ENCODE assay signal across 21 cellular contexts in genomic region chr19:41967056-41967783, GRCh38. TPM values are rescaled to one million over a fixed set of nuclear protein-coding genes. Genes with fewer than 3 reads are reported as not detected.
"Had no signal": no experiment of that assay in that cellular context is flagged by ENCODE, and none has a peak within 500 bp of the region (broad histone marks: within the 10 kb centered on the region; RNA-seq: fewer than 3 reads in every experiment).

No MANE protein-coding gene starts in this region.

- H3K27me3 Mint-ChIP-seq: activated CD4-positive, alpha-beta memory T cell treated with anti-CD3 and anti-CD28 coated beads, Interleukin-2, amount 10 ng/mL, durations not matched to agents 7 days and 5 days; activated CD8-positive, alpha-beta memory T cell treated with anti-CD3 and anti-CD28 coated beads, Interleukin-2, amount 10 ng/mL, durations not matched to agents 7 days and 5 days; activated naive CD8-positive, alpha-beta T cell had no signal

- DNase-seq: activated CD4-positive, alpha-beta memory T cell treated with anti-CD3 and anti-CD28 coated beads, Interleukin-2, amount 10 ng/mL, durations not matched to agents 7 days and 5 days; activated CD4-positive, alpha-beta T cell treated with anti-CD3 and anti-CD28 coated beads for 48 hours; activated CD4-positive, CD25-positive, alpha-beta regulatory T cell; activated CD8-positive, alpha-beta memory T cell treated with anti-CD3 and anti-CD28 coated beads, Interleukin-2, amount 10 ng/mL, durations not matched to agents 7 days and 5 days; brain microvascular endothelial cell; erythroblast; foreskin melanocyte; head of caudate nucleus; kidney glomerular epithelial cell; mesenchymal stem cell; mucosa of descending colon; naive B cell; stimulated activated CD4-positive, alpha-beta T cell treated with anti-CD3 and anti-CD28 coated beads, Interleukin-4, amount 100 ng/mL, for 24 hours; stimulated activated naive B cell treated with anti-CD40 and anti-IgM and Interleukin-4, amounts not matched to agents 10 μg/mL and 1 μg/mL and 100 μg/mL, for 72 hours; T-helper 2 cell had no signal

- ATAC-seq: activated CD8-positive, alpha-beta memory T cell treated with anti-CD3 and anti-CD28 coated beads, Interleukin-2, amount 10 ng/mL, durations not matched to agents 7 days and 5 days; mucosa of descending colon; sciatic nerve; stimulated activated naive B cell treated with anti-CD40 and anti-IgM and Interleukin-4, amounts not matched to agents 10 μg/mL and 1 μg/mL and 100 μg/mL, for 72 hours had no signal

- H3K36me3 ChIP-seq: brain microvascular endothelial cell, thoracic aorta had no signal

- H3K9me3 Mint-ChIP-seq: activated CD4-positive, alpha-beta memory T cell treated with anti-CD3 and anti-CD28 coated beads, Interleukin-2, amount 10 ng/mL, durations not matched to agents 7 days and 5 days; naive B cell; stimulated activated naive B cell treated with anti-CD40 and anti-IgM and Interleukin-4, amounts not matched to agents 10 μg/mL and 1 μg/mL and 100 μg/mL, for 72 hours had no signal

- H3K4me1 Mint-ChIP-seq: activated CD4-positive, alpha-beta memory T cell treated with anti-CD3 and anti-CD28 coated beads, Interleukin-2, amount 10 ng/mL, durations not matched to agents 7 days and 5 days; activated CD8-positive, alpha-beta memory T cell treated with anti-CD3 and anti-CD28 coated beads, Interleukin-2, amount 10 ng/mL, durations not matched to agents 7 days and 5 days; naive B cell; stimulated activated naive B cell treated with anti-CD40 and anti-IgM and Interleukin-4, amounts not matched to agents 10 μg/mL and 1 μg/mL and 100 μg/mL, for 72 hours had no signal

- H3K4me3 Mint-ChIP-seq: activated CD4-positive, alpha-beta memory T cell treated with anti-CD3 and anti-CD28 coated beads, Interleukin-2, amount 10 ng/mL, durations not matched to agents 7 days and 5 days; activated CD8-positive, alpha-beta memory T cell treated with anti-CD3 and anti-CD28 coated beads, Interleukin-2, amount 10 ng/mL, durations not matched to agents 7 days and 5 days; activated naive CD8-positive, alpha-beta T cell; stimulated activated naive B cell treated with anti-CD40 and anti-IgM and Interleukin-4, amounts not matched to agents 10 μg/mL and 1 μg/mL and 100 μg/mL, for 72 hours had no signal

- H3K9me3 ChIP-seq: mucosa of descending colon, thoracic aorta had no signal

- H3K27ac ChIP-seq: brain microvascular endothelial cell, coronary artery, thoracic aorta had no signal

- H3K4me3 ChIP-seq: coronary artery, mucosa of descending colon, smooth muscle cell, thoracic aorta had no signal

- H3K36me3 Mint-ChIP-seq: activated CD8-positive, alpha-beta memory T cell treated with anti-CD3 and anti-CD28 coated beads, Interleukin-2, amount 10 ng/mL, durations not matched to agents 7 days and 5 days; naive B cell; stimulated activated naive B cell treated with anti-CD40 and anti-IgM and Interleukin-4, amounts not matched to agents 10 μg/mL and 1 μg/mL and 100 μg/mL, for 72 hours had no signal

- H3K27ac Mint-ChIP-seq: activated CD4-positive, alpha-beta memory T cell treated with anti-CD3 and anti-CD28 coated beads, Interleukin-2, amount 10 ng/mL, durations not matched to agents 7 days and 5 days; activated CD8-positive, alpha-beta memory T cell treated with anti-CD3 and anti-CD28 coated beads, Interleukin-2, amount 10 ng/mL, durations not matched to agents 7 days and 5 days; activated naive CD8-positive, alpha-beta T cell; naive B cell; stimulated activated naive B cell treated with anti-CD40 and anti-IgM and Interleukin-4, amounts not matched to agents 10 μg/mL and 1 μg/mL and 100 μg/mL, for 72 hours had no signal

RNA-seq across cellular contexts. Expression of gene ATP1A3, which starts 26.8 kb away (rescaled TPM):
- total RNA-seq: smooth muscle cell had no signal
- polyA plus RNA-seq: smooth muscle cell had no signal

RNA-seq across cellular contexts. Expression of gene ERFL, which starts 39.0 kb away (rescaled TPM):
- total RNA-seq: liver had no signal
- polyA plus RNA-seq: liver had no signal
